16 cellular contexts compared by ENCODE assay signal in genomic region chr3:29751647-29752263, GRCh38.
"Had no signal": no experiment of that assay in that cellular context is flagged by ENCODE, and none has a peak within 500 bp of the region (broad histone marks: within the 10 kb centered on the region; RNA-seq: fewer than 3 reads in every experiment).

No MANE protein-coding gene starts in this region.

- H3K36me3 Mint-ChIP-seq: activated CD4-positive, alpha-beta memory T cell treated with anti-CD3 and anti-CD28 coated beads for 36 hours; activated naive CD4-positive, alpha-beta T cell treated with anti-CD3 and anti-CD28 coated beads, Interleukin-2, amount 50 U/mL, for 72 hours; brain had no signal

- H3K4me1 Mint-ChIP-seq: brain had no signal

- H3K4me3 Mint-ChIP-seq: activated CD4-positive, alpha-beta memory T cell treated with anti-CD3 and anti-CD28 coated beads for 36 hours; activated T-cell treated with anti-CD3 and anti-CD28 coated beads, Interleukin-2, amount 50 U/mL, for 4 hours; brain; dendritic cell treated with granulocyte-macrophage colony-stimulating factor and Interleukin-4, amounts not matched to agents 40 ng/mL and 50 ng/mL, for 4 days; nephron had no signal

- H3K27me3 Mint-ChIP-seq: activated CD4-positive, alpha-beta memory T cell treated with anti-CD3 and anti-CD28 coated beads for 36 hours had no signal

- H3K4me3 ChIP-seq: gastroesophageal sphincter, stomach, uterus had no signal

- H3K9me3 ChIP-seq: gastroesophageal sphincter, stomach, uterus had no signal

- H3K27me3 ChIP-seq: gastroesophageal sphincter, stomach, uterus had no signal

- DNase-seq: activated CD4-positive, alpha-beta memory T cell treated with anti-CD3 and anti-CD28 coated beads for 36 hours; activated effector memory CD4-positive, alpha-beta T cell treated with anti-CD3 and anti-CD28 coated beads, Interleukin-2, amount 50 U/mL, for 16 hours; activated T-cell treated with anti-CD3 and anti-CD28 coated beads, Interleukin-2, amount 50 U/mL, for 4 hours; amniotic stem cell; cerebellar nuclear complex; hypothalamus; mammary epithelial cell; stimulated activated CD4-positive, alpha-beta T cell treated with anti-CD3 and anti-CD28 coated beads, Interleukin-15, amount 100 ng/mL, for 24 hours; stimulated activated CD4-positive, alpha-beta T cell treated with anti-CD3 and anti-CD28 coated beads, Interleukin-4, amount 100 ng/mL, for 24 hours; stomach; uterus had no signal

- H3K36me3 ChIP-seq: gastroesophageal sphincter, stomach, uterus had no signal

- H3K27ac ChIP-seq: gastroesophageal sphincter, stomach, uterus had no signal

- H3K27ac Mint-ChIP-seq: activated CD4-positive, alpha-beta memory T cell treated with anti-CD3 and anti-CD28 coated beads for 36 hours; activated naive CD4-positive, alpha-beta T cell treated with anti-CD3 and anti-CD28 coated beads, Interleukin-2, amount 50 U/mL, for 72 hours; brain; dendritic cell treated with granulocyte-macrophage colony-stimulating factor and Interleukin-4, amounts not matched to agents 40 ng/mL and 50 ng/mL, for 4 days; nephron had no signal

- H3K9me3 Mint-ChIP-seq: activated CD4-positive, alpha-beta memory T cell treated with anti-CD3 and anti-CD28 coated beads for 36 hours; activated naive CD4-positive, alpha-beta T cell treated with anti-CD3 and anti-CD28 coated beads, Interleukin-2, amount 50 U/mL, for 72 hours; activated T-cell treated with anti-CD3 and anti-CD28 coated beads, Interleukin-2, amount 50 U/mL, for 4 hours; brain; dendritic cell treated with granulocyte-macrophage colony-stimulating factor and Interleukin-4, amounts not matched to agents 40 ng/mL and 50 ng/mL, for 4 days; nephron had no signal

- ATAC-seq: activated naive CD4-positive, alpha-beta T cell treated with anti-CD3 and anti-CD28 coated beads, Interleukin-2, amount 50 U/mL, for 72 hours; activated T-cell treated with anti-CD3 and anti-CD28 coated beads, Interleukin-2, amount 50 U/mL, for 4 hours; gastroesophageal sphincter had no signal
